In the genomic region with DNA sequence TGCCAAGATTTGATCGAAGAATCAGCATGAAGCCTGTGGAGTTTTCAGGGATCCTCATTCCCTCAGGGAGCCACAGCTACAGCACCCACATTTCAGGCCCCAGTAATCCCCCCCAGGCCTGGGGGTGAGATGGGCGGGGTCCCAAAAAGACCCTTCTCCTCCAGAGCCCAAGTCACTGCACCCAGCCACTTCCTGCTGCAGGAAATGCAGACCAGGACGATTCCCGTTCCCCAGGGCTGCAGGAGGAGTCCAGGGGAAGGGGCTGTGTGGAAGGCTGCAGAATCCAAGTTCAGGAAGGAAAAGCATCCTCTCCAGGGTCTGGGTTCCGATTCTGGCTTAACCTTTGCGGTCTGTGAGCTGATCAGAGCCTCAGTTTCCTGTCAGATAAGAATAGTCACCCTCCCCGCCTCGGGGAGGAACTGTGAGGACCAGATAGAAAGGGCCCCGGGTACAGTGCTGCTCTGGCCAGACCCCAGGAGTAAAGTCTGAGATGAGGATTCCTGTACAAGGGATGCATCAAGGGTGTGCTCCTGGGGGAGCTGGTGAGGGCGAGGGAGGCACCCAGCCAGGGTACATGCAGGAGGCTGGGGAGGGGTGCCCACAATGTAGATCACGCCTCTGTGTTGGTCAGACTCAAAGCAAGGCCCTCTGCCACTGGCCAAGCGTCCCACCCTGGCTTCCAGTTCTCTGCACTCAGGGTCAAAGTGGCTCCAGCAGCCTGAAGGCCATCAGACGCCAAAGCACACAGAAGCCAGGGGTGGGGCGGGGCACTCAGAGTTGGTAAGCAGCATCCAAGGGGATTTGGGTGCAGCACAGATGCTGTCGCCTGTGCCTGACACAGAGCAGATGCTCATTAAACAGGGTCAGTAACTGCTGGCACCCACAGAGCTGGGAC, we compare ENCODE assay signal across 1 cellular context.
TF ChIP-seq lines count a peak whose summit lies in the region.

No MANE protein-coding gene starts in this region.

TF ChIP-seq in endothelial cell of umbilical vein, 7 proteins besides CTCF, POLR2A, EP300 and RAD21:
- TF ChIP-seq GATA2 (IDR thresholded peaks at IDR 0.05; ENCODE audit: insufficient read depth, insufficient read length, low read depth, low read length) (peak; percentile 48), FOS (IDR thresholded peaks at IDR 0.05; ENCODE audit: borderline replicate concordance, insufficient read depth, low read length) (no peak), POLR2AphosphoS5 (IDR thresholded peaks at IDR 0.05; ENCODE audit: insufficient read depth, low read depth, low read length) (no peak), MYC (IDR thresholded peaks at IDR 0.05; ENCODE audit: low read depth, low read length) (no peak), EZH2 (IDR thresholded peaks at IDR 0.05; ENCODE audit: borderline replicate concordance, low read depth, low read length, severe bottlenecking) (no peak), JUN (IDR thresholded peaks at IDR 0.05; ENCODE audit: borderline replicate concordance, insufficient read depth, insufficient read length, low read depth) (no peak)
- TF ChIP-seq, protein P1, sequence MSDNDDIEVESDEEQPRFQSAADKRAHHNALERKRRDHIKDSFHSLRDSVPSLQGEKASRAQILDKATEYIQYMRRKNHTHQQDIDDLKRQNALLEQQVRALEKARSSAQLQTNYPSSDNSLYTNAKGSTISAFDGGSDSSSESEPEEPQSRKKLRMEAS (IDR thresholded peaks at IDR 0.05; ENCODE audit: insufficient read depth, insufficient read length): no peak
